Comparison of ENCODE assay signal across 1 cellular context in the genomic region with DNA sequence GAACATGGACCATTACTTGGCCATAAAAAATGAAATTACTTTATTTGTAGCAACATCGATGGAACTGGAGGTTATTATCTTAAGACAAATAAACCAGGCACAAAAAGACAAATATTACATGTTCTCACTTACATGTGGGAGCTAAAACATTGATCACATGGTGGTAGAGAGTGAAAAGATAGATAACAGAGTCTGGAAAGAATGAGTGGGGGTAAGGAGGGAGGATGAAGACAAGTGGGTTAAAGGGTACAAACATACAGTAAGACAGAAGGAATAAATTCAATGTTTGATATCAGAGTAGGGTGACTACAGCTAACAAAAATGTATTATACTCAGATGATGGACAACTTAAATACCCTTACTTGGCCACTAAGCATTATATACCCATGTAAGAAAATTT.
TF ChIP-seq lines count a peak whose summit lies in the region.

No MANE protein-coding gene starts in this region.

TF ChIP-seq in K562, 482 proteins besides CTCF, POLR2A, EP300 and RAD21 (continued from another document):
- TF ChIP-seq, protein P1, sequence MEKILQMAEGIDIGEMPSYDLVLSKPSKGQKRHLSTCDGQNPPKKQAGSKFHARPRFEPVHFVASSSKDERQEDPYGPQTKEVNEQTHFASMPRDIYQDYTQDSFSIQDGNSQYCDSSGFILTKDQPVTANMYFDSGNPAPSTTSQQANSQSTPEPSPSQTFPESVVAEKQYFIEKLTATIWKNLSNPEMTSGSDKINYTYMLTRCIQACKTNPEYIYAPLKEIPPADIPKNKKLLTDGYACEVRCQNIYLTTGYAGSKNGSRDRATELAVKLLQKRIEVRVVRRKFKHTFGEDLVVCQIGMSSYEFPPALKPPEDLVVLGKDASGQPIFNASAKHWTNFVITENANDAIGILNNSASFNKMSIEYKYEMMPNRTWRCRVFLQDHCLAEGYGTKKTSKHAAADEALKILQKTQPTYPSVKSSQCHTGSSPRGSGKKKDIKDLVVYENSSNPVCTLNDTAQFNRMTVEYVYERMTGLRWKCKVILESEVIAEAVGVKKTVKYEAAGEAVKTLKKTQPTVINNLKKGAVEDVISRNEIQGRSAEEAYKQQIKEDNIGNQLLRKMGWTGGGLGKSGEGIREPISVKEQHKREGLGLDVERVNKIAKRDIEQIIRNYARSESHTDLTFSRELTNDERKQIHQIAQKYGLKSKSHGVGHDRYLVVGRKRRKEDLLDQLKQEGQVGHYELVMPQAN (IDR thresholded peaks at IDR 0.05; ENCODE audit: borderline replicate concordance), result no peak
- TF ChIP-seq ZNF282 (CRISPR knock-in tag; IDR thresholded peaks at IDR 0.05) (no peak), SUPT5H (IDR thresholded peaks at IDR 0.05) (peak; percentile 16; the same call in 1 of the 2 replicates), RB1 (IDR thresholded peaks at IDR 0.05; ENCODE audit: low read depth) (no peak), ZNF586 (CRISPR knock-in tag; conservative IDR thresholded peaks at IDR 0.05) (no peak), CREB3L1 (IDR thresholded peaks at IDR 0.05; ENCODE audit: borderline replicate concordance, low read depth) (no peak), ZNF584 (CRISPR knock-in tag; IDR thresholded peaks at IDR 0.05; ENCODE audit: low read depth) (no peak), ARHGAP35 (IDR thresholded peaks at IDR 0.05; ENCODE audit: partially characterized antibody) (peak; percentile 17), POLR2B (IDR thresholded peaks at IDR 0.05; ENCODE audit: low read depth, partially characterized antibody) (peak; percentile 37), TBP (optimal IDR thresholded peaks at IDR 0.05; ENCODE audit: low read depth, low read length) (no peak), NFIX (CRISPR knock-in tag; IDR thresholded peaks at IDR 0.05; ENCODE audit: low read depth) (no peak), ZNF174 (CRISPR knock-in tag; IDR thresholded peaks at IDR 0.05) (no peak)
- TF ChIP-seq, protein P2, sequence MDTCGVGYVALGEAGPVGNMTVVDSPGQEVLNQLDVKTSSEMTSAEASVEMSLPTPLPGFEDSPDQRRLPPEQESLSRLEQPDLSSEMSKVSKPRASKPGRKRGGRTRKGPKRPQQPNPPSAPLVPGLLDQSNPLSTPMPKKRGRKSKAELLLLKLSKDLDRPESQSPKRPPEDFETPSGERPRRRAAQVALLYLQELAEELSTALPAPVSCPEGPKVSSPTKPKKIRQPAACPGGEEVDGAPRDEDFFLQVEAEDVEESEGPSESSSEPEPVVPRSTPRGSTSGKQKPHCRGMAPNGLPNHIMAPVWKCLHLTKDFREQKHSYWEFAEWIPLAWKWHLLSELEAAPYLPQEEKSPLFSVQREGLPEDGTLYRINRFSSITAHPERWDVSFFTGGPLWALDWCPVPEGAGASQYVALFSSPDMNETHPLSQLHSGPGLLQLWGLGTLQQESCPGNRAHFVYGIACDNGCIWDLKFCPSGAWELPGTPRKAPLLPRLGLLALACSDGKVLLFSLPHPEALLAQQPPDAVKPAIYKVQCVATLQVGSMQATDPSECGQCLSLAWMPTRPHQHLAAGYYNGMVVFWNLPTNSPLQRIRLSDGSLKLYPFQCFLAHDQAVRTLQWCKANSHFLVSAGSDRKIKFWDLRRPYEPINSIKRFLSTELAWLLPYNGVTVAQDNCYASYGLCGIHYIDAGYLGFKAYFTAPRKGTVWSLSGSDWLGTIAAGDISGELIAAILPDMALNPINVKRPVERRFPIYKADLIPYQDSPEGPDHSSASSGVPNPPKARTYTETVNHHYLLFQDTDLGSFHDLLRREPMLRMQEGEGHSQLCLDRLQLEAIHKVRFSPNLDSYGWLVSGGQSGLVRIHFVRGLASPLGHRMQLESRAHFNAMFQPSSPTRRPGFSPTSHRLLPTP (IDR thresholded peaks at IDR 0.05; ENCODE audit: borderline replicate concordance, extremely low read depth, insufficient read length), result no peak
